1 cellular context compared by ENCODE assay signal in the genomic region with DNA sequence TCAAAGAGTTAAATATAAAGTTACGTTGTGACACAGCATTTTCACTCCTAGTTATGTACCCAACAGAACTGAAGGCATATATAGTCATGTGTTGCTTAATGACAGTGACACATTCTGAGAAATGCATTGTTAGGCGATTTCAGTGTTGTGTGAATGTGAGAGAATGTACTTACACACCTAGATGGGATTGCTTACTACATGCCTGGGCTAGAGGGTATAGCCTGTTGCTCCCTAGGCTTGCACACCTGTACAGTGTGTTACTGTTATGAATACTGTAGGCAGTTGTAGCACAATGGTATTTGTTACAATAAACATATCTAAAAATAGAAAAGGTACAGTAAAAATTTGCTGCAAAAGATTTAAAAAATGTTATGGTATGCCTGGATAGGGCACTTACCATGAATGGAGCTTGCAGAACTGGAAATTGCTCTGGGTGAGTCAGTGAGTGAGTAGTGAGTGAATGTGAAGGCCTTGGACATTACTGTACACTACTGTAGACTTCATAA.
TF ChIP-seq lines count a peak whose summit lies in the region.

No MANE protein-coding gene starts in this region.

TF ChIP-seq in K562, 482 proteins besides CTCF, POLR2A, EP300 and RAD21 (continued from another document):
- TF ChIP-seq, protein P1, sequence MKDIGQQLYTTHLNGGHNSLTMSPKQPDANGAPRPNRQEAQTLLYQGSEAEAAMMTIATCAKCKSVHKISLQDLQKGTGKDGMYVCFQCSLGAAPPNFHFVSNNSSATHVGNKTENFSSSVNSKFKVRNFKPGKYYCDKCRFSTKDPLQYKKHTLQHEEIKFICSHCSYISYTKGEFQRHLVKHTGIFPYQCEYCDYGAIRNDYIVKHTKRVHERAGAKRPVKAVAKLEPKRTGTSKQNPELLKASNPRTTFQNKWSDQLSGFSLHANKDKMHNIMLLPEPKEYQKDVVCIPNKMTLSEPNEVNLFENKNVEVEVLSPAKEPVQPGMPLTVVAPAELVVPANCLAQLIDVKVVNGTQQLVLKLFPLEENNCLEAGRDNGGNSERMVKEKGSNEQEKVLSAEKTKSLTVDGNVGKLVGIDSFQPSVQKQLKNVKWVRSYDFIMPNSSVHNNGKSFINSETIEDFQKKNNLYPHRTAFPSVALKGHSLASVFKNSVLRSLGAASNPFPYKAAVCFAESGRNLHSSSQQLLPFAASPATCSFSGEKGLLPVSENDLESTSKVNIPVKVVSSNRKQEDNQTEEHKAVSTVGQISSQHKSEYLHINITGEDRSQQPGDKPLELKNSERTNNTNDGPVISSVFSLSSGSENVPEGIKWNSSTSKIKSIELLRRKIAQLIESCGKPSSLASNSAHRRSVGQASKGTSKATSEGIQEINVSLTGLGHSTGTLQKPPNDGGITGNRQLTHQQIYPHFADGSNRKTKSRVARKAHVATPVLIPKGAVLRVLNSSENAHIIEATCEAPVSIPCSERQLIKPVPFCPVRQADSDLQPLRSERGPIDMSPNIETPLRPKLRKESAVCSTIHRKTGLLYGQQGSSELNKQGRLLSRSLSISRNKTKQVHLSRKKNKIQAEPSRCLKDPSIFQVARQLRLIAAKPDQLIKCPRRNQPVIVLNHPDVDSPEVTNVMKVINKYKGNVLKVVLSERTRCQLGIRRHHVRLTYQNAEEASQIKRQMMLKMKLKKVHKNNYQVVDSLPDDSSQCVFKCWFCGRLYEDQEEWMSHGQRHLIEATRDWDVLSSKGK (CRISPR knock-in tag; IDR thresholded peaks at IDR 0.05): no peak
- TF ChIP-seq JUNB (CRISPR knock-in tag; conservative IDR thresholded peaks at IDR 0.05) (no peak), RBM15 (IDR thresholded peaks at IDR 0.05; ENCODE audit: insufficient read depth, low read length) (no peak), GATA2 (CRISPR knock-in tag; IDR thresholded peaks at IDR 0.05) (no peak), ZNF354B (CRISPR knock-in tag; IDR thresholded peaks at IDR 0.05) (no peak), ARHGAP35 (IDR thresholded peaks at IDR 0.05; ENCODE audit: partially characterized antibody) (no peak)
- TF ChIP-seq, protein P2, sequence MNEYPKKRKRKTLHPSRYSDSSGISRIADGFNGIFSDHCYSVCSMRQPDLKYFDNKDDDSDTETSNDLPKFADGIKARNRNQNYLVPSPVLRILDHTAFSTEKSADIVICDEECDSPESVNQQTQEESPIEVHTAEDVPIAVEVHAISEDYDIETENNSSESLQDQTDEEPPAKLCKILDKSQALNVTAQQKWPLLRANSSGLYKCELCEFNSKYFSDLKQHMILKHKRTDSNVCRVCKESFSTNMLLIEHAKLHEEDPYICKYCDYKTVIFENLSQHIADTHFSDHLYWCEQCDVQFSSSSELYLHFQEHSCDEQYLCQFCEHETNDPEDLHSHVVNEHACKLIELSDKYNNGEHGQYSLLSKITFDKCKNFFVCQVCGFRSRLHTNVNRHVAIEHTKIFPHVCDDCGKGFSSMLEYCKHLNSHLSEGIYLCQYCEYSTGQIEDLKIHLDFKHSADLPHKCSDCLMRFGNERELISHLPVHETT (CRISPR knock-in tag; conservative IDR thresholded peaks at IDR 0.05 in 1 of 2, IDR thresholded peaks at IDR 0.05 in 1 of 2): no peak
